20 cellular contexts compared by ENCODE assay signal in genomic region chr15:75230524-75231371, GRCh38. TPM values are rescaled to one million over a fixed set of nuclear protein-coding genes. Genes with fewer than 3 reads are reported as not detected.
DNase-seq lines count a peak whose midpoint lies in the region; ATAC-seq and TF ChIP-seq lines count a peak whose summit lies in the region.
"Had no signal": no experiment of that assay in that cellular context is flagged by ENCODE, and none has a peak within 500 bp of the region (broad histone marks: within the 10 kb centered on the region; RNA-seq: fewer than 3 reads in every experiment).

No MANE protein-coding gene starts in this region.

- no peak overlapping the region for H3K27ac Mint-ChIP-seq in activated CD8-positive, alpha-beta T cell treated with anti-CD3 and anti-CD28 coated beads, Interleukin-2, amount 10 ng/mL, durations not matched to agents 7 days and 5 days
- H3K27ac Mint-ChIP-seq: activated CD8-positive, alpha-beta memory T cell treated with anti-CD3 and anti-CD28 coated beads, Interleukin-2, amount 10 ng/mL, durations not matched to agents 7 days and 5 days; CD8-positive, alpha-beta T cell had no signal

- H3K27me3 Mint-ChIP-seq in activated CD8-positive, alpha-beta T cell treated with anti-CD3 and anti-CD28 coated beads, Interleukin-2, amount 10 ng/mL, durations not matched to agents 7 days and 5 days (ENCODE audit: low read depth): peaks cover 2% of the 10 kb centered on the region

- H3K9me3 Mint-ChIP-seq in activated CD8-positive, alpha-beta T cell treated with anti-CD3 and anti-CD28 coated beads, Interleukin-2, amount 10 ng/mL, durations not matched to agents 7 days and 5 days (ENCODE audit: insufficient read depth): no peaks in the 10 kb centered on the region
- H3K9me3 Mint-ChIP-seq: CD8-positive, alpha-beta T cell; naive B cell had no signal

- no peaks in the 10 kb centered on the region for H3K36me3 Mint-ChIP-seq in activated CD8-positive, alpha-beta T cell treated with anti-CD3 and anti-CD28 coated beads, Interleukin-2, amount 10 ng/mL, durations not matched to agents 7 days and 5 days (ENCODE audit: low read depth)
- H3K36me3 Mint-ChIP-seq: activated CD8-positive, alpha-beta memory T cell treated with anti-CD3 and anti-CD28 coated beads, Interleukin-2, amount 10 ng/mL, durations not matched to agents 7 days and 5 days; CD8-positive, alpha-beta T cell; naive B cell had no signal

- DNase-seq in cardiac septum (ENCODE audit: low spot score) (peak; percentile 55), heart left ventricle (no peak), Peyer's patch (peak in 2 of 3 donors; percentile 25 to 37), islet precursor cell (peak; percentile 76), upper lobe of right lung (peak; percentile 37), DMS 273 (lab: John Stamatoyannopoulos, UW; ENCODE audit: unreplicated experiment) (no peak), kidney tubule cell (ENCODE audit: low spot score) (no peak)
- no peak for DNase-seq in activated CD8-positive, alpha-beta T cell treated with anti-CD3 and anti-CD28 coated beads, Interleukin-2, amount 10 ng/mL, durations not matched to agents 7 days and 5 days
- DNase-seq: activated CD8-positive, alpha-beta memory T cell treated with anti-CD3 and anti-CD28 coated beads, Interleukin-2, amount 10 ng/mL, durations not matched to agents 7 days and 5 days; activated naive CD4-positive, alpha-beta T cell treated with Interleukin-2 at 50 U/mL for 16 hours; CD8-positive, alpha-beta T cell; lower lobe of right lung; naive B cell; NCI-H2029 treated with DMSO at 0.1 percent for 48 hours; stimulated activated naive CD4-positive, alpha-beta T cell treated with Interleukin-2 at 50 U/mL for 16 hours had no signal

- H3K36me3 ChIP-seq in heart left ventricle: no peaks in the 10 kb centered on the region
- H3K36me3 ChIP-seq in Peyer's patch: no peaks in the 10 kb centered on the region
- H3K36me3 ChIP-seq in upper lobe of right lung: no peaks in the 10 kb centered on the region
- H3K36me3 ChIP-seq: lower lobe of right lung, tibial nerve had no signal

- CTCF ChIA-PET in activated CD8-positive, alpha-beta T cell treated with anti-CD3 and anti-CD28 coated beads, Interleukin-2, amount 10 ng/mL, durations not matched to agents 7 days and 5 days (lab: Charles Lee): no interaction called here

- H3K9me3 ChIP-seq in heart left ventricle (no peaks in the 10 kb centered on the region), Peyer's patch (no peaks in the 10 kb centered on the region), upper lobe of right lung (no peaks in the 10 kb centered on the region)
- H3K9me3 ChIP-seq: lower lobe of right lung, tibial nerve had no signal

- no peaks in the 10 kb centered on the region for H3K4me1 Mint-ChIP-seq in activated CD8-positive, alpha-beta T cell treated with anti-CD3 and anti-CD28 coated beads, Interleukin-2, amount 10 ng/mL, durations not matched to agents 7 days and 5 days (ENCODE audit: low read depth)
- H3K4me1 Mint-ChIP-seq: activated CD8-positive, alpha-beta memory T cell treated with anti-CD3 and anti-CD28 coated beads, Interleukin-2, amount 10 ng/mL, durations not matched to agents 7 days and 5 days had no signal

- H3K4me1 ChIP-seq in heart left ventricle (peaks cover 0 to 8% (median 0%) of the 10 kb centered on the region in 12 donors), Peyer's patch (no peaks in the 10 kb centered on the region), upper lobe of right lung (no peaks in the 10 kb centered on the region)
- H3K4me1 ChIP-seq: lower lobe of right lung, tibial nerve had no signal

- H3K27me3 ChIP-seq in heart left ventricle (peaks cover 0 to 11% (median 0%) of the 10 kb centered on the region in 9 donors), Peyer's patch (no peaks in the 10 kb centered on the region), upper lobe of right lung (no peaks in the 10 kb centered on the region)

- TF ChIP-seq CTCF in heart left ventricle (IDR thresholded peaks at IDR 0.05) (no peak), Peyer's patch (IDR thresholded peaks at IDR 0.05) (no peak), upper lobe of right lung (IDR thresholded peaks at IDR 0.05) (no peak)

- WGBS in heart left ventricle, 4 donors: 76 to 80% (median 79%) methylated on average over 9 to 16 of the region's 16 CpGs

- H3K4me3 Mint-ChIP-seq in activated CD8-positive, alpha-beta T cell treated with anti-CD3 and anti-CD28 coated beads, Interleukin-2, amount 10 ng/mL, durations not matched to agents 7 days and 5 days: no peak overlapping the region
- H3K4me3 Mint-ChIP-seq: activated CD8-positive, alpha-beta memory T cell treated with anti-CD3 and anti-CD28 coated beads, Interleukin-2, amount 10 ng/mL, durations not matched to agents 7 days and 5 days; CD8-positive, alpha-beta T cell had no signal

- no peak overlapping the region for H3K27ac ChIP-seq in heart left ventricle
- H3K27ac ChIP-seq in Peyer's patch: no peak overlapping the region
- no peak overlapping the region for H3K27ac ChIP-seq in upper lobe of right lung
- H3K27ac ChIP-seq: lower lobe of right lung, tibial nerve had no signal

- POLR2A ChIA-PET in activated CD8-positive, alpha-beta T cell treated with anti-CD3 and anti-CD28 coated beads, Interleukin-2, amount 10 ng/mL, durations not matched to agents 7 days and 5 days (lab: Charles Lee): interaction anchor here (1.3 kb wide), 1 partner anchor 200 kb away, joined by 3 read pairs; no protein-coding TSS in a partner anchor

- ATAC-seq in heart left ventricle (no peak), upper lobe of right lung (no peak)
- ATAC-seq in activated CD8-positive, alpha-beta T cell treated with anti-CD3 and anti-CD28 coated beads, Interleukin-2, amount 10 ng/mL, durations not matched to agents 7 days and 5 days: no peak
- ATAC-seq: activated CD4-positive, CD25-positive, alpha-beta regulatory T cell treated with anti-CD3 and anti-CD28 coated beads, Interleukin-2, amount 50 U/mL, for 24 hours; activated CD8-positive, alpha-beta memory T cell treated with anti-CD3 and anti-CD28 coated beads, Interleukin-2, amount 10 ng/mL, durations not matched to agents 7 days and 5 days; CD8-positive, alpha-beta T cell; lower lobe of right lung had no signal

- intact Hi-C loops in cardiac septum (cut with DNase I) (no loop called here), heart left ventricle (cut with DNase I) (loop anchor here in 4 of 10 donors (10.0 kb wide), 2 partner anchors 84 to 94 kb away; no protein-coding TSS in a partner anchor), upper lobe of right lung (cut with DNase I) (no loop called here)

- H3K4me3 ChIP-seq in heart left ventricle (no peak overlapping the region), Peyer's patch (no peak overlapping the region), upper lobe of right lung (no peak overlapping the region)
- H3K4me3 ChIP-seq: lower lobe of right lung, tibial nerve had no signal

- no peak for TF ChIP-seq POLR2A in heart left ventricle (IDR thresholded peaks at IDR 0.05)
- no peak for TF ChIP-seq POLR2A in Peyer's patch (IDR thresholded peaks at IDR 0.05)

RNA-seq across cellular contexts. Expression of gene GOLGA6C, which starts 27.4 kb away (rescaled TPM):
- total RNA-seq in cardiac septum (not detected), heart left ventricle (not detected), Peyer's patch (not detected), upper lobe of right lung (not detected)
- not detected for polyA plus RNA-seq in heart left ventricle
- not detected for total RNA-seq in activated CD8-positive, alpha-beta T cell treated with anti-CD3 and anti-CD28 coated beads, Interleukin-2, amount 10 ng/mL, durations not matched to agents 7 days and 5 days
- total RNA-seq: activated CD8-positive, alpha-beta memory T cell treated with anti-CD3 and anti-CD28 coated beads, Interleukin-2, amount 10 ng/mL, durations not matched to agents 7 days and 5 days; astrocyte; CD8-positive, alpha-beta T cell; lower lobe of right lung; NCI-H460; SK-MEL-5 had no signal

RNA-seq across cellular contexts. Expression of gene C15orf39, which starts 29.1 kb away (rescaled TPM):
- total RNA-seq in cardiac septum (12.9 TPM), heart left ventricle (10 to 100 TPM in 8 of 9 donors, 1 to 10 TPM in 1; 10.0 to 26.1 (median 13.9) TPM), Peyer's patch (10 to 100 TPM; 13.1 to 31.9 (median 26.7) TPM), upper lobe of right lung (33.3 TPM)
- polyA plus RNA-seq in heart left ventricle: 10 to 100 TPM in 1 of 2 donors, 1 to 10 TPM in 1; 6.5 to 11.9 TPM
- total RNA-seq in activated CD8-positive, alpha-beta T cell treated with anti-CD3 and anti-CD28 coated beads, Interleukin-2, amount 10 ng/mL, durations not matched to agents 7 days and 5 days: 10 to 100 TPM; 57.2 to 59.4 TPM

RNA-seq across cellular contexts. Expression of gene GOLGA6D, which starts 51.9 kb away (rescaled TPM):
- not detected for total RNA-seq in cardiac septum
- total RNA-seq in heart left ventricle: not detected
- not detected for polyA plus RNA-seq in heart left ventricle
- total RNA-seq in Peyer's patch: not detected
- total RNA-seq in upper lobe of right lung: not detected
- not detected for total RNA-seq in activated CD8-positive, alpha-beta T cell treated with anti-CD3 and anti-CD28 coated beads, Interleukin-2, amount 10 ng/mL, durations not matched to agents 7 days and 5 days
- total RNA-seq: astrocyte, lower lobe of right lung, NCI-H460, SK-MEL-5, tibial nerve had no signal

Comparison
In these comparisons a context has a peak if more than half of its experiments do, and no peak if none do; other contexts are left out.
1. DNase-seq: peak in cardiac septum (single experiment), Peyer's patch (2 of 3), islet precursor cell (single experiment) and upper lobe of right lung (single experiment); none in heart left ventricle (0 of 5), DMS 273 (single experiment), kidney tubule cell (single experiment) and activated CD8-positive, alpha-beta T cell treated with anti-CD3 and anti-CD28 coated beads, Interleukin-2, amount 10 ng/mL, durations not matched to agents 7 days and 5 days (single experiment).